In the genomic region with DNA sequence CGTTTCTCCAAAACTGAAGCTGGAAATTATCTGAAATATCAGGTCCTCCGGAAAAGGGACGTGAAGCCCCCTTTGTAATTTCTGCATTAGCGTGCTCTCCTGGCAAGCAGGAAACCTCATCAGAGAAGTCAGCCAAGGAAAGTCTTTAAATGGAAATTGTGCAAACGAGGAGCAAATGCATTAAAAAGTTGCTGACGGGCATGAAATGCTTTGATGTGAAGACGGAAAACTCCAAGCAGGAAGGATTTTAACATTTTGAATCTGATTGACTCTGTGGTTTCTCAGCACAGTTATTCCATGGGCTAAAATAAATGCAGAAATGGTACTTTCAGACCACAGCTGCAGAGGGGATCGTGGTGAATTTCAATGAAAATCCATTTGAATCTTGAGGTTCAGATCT, we compare ENCODE assay signal across 27 cellular contexts.
DNase-seq lines count a peak whose midpoint lies in the region; ATAC-seq and TF ChIP-seq lines count a peak whose summit lies in the region.
"Had no signal": no experiment of that assay in that cellular context is flagged by ENCODE, and none has a peak within 500 bp of the region (broad histone marks: within the 10 kb centered on the region; RNA-seq: fewer than 3 reads in every experiment).

No MANE protein-coding gene starts in this region.

- H3K9ac ChIP-seq in DND-41 (ENCODE audit: low read depth, low read length), result no peak overlapping the region
- no peak overlapping the region for H3K9ac ChIP-seq in neural progenitor cell

- peak; percentile 29; the same call in 1 of the 3 replicates for ATAC-seq in DND-41 (ENCODE audit: insufficient read depth, low read depth)
- no peak for ATAC-seq in GM21360 (IDR thresholded peaks at IDR 0.05; ENCODE audit: unreplicated experiment)
- ATAC-seq in GM18861 (IDR thresholded peaks at IDR 0.05; ENCODE audit: unreplicated experiment), result no peak
- ATAC-seq: activated CD4-positive, alpha-beta T cell treated with anti-CD3 and anti-CD28 coated beads for 36 hours had no signal

- H3K36me3 ChIP-seq in DND-41 (ENCODE audit: insufficient read depth, low read length), result no peaks in the 10 kb centered on the region
- H3K36me3 ChIP-seq in neural progenitor cell, result no peaks in the 10 kb centered on the region
- H3K36me3 ChIP-seq: adrenal gland, esophagus squamous epithelium, thoracic aorta, vagina had no signal

- H3K27ac ChIP-seq in DND-41 (ENCODE audit: low read length) (no peak overlapping the region), neural progenitor cell (no peak overlapping the region)
- H3K27ac ChIP-seq: adrenal gland, esophagus squamous epithelium, PC-9, thoracic aorta, vagina had no signal

- H3K27ac Mint-ChIP-seq in chondrocyte (ENCODE audit: unreplicated experiment) (no peak overlapping the region), neural progenitor cell (no peak overlapping the region)
- H3K27ac Mint-ChIP-seq: activated CD4-positive, alpha-beta T cell treated with anti-CD3 and anti-CD28 coated beads for 36 hours; endodermal cell; memory B cell had no signal

- DNase-seq in DND-41, result no peak
- peak; percentile 32 for DNase-seq in MV-4-11 (lab: John Stamatoyannopoulos, UW)
- DNase-seq in chondrocyte (ENCODE audit: low spot score), result no peak
- DNase-seq in neural progenitor cell (ENCODE audit: low spot score), result no peak
- no peak for DNase-seq in SK-N-DZ (ENCODE audit: low spot score)
- no peak for DNase-seq in SIG-M5 (lab: John Stamatoyannopoulos, UW)
- DNase-seq: activated CD4-positive, alpha-beta T cell treated with anti-CD3 and anti-CD28 coated beads for 36 hours; activated T-cell treated with anti-CD3 and anti-CD28 coated beads, Interleukin-2, amount 50 U/mL, for 1 hour; adrenal gland; Calu3; endodermal cell; esophagus squamous epithelium; IMR-90; MM.1S; NCI-H1694; NCI-H2171 treated with DMSO at 0.1 percent for 48 hours; NCI-H524; PC-9; stimulated activated CD4-positive, alpha-beta T cell treated with anti-CD3 and anti-CD28 coated beads, Interleukin-12 subunit alpha, Interleukin-12 subunit beta, amount 100 ng/mL, for 4 hours; stimulated activated CD4-positive, alpha-beta T cell treated with anti-CD3 and anti-CD28 coated beads, Interleukin-4, amount 100 ng/mL, for 24 hours; stimulated activated naive CD4-positive, alpha-beta T cell had no signal

- H3K4me1 ChIP-seq in DND-41 (ENCODE audit: insufficient read depth, low read length), result peaks cover 12% of the 10 kb centered on the region
- peaks cover 3% of the 10 kb centered on the region for H3K4me1 ChIP-seq in neural progenitor cell
- H3K4me1 ChIP-seq: adrenal gland had no signal

- no peak for TF ChIP-seq CTCF in DND-41 (IDR thresholded peaks at IDR 0.05; ENCODE audit: borderline replicate concordance, extremely low read depth, low read length, poor library complexity, severe bottlenecking)
- no peak for TF ChIP-seq CTCF in chondrocyte (IDR thresholded peaks at IDR 0.05)
- no peak for TF ChIP-seq CTCF in neural progenitor cell (IDR thresholded peaks at IDR 0.05)

- H3F3A ChIP-seq in neural progenitor cell (ENCODE audit: low read depth), result no peaks in the 10 kb centered on the region

- H3K79me2 ChIP-seq in DND-41 (ENCODE audit: insufficient read depth, low read length) (no peaks in the 10 kb centered on the region), neural progenitor cell (ENCODE audit: low read depth) (no peaks in the 10 kb centered on the region)

- H3K9me3 Mint-ChIP-seq in chondrocyte (ENCODE audit: low read depth) (peaks cover 15% of the 10 kb centered on the region), neural progenitor cell (peaks cover 6% of the 10 kb centered on the region)

- H3K27me3 Mint-ChIP-seq in chondrocyte (ENCODE audit: low read depth), result no peaks in the 10 kb centered on the region
- no peaks in the 10 kb centered on the region for H3K27me3 Mint-ChIP-seq in neural progenitor cell (ENCODE audit: insufficient read depth, low read depth)
- H3K27me3 Mint-ChIP-seq: activated CD4-positive, alpha-beta T cell treated with anti-CD3 and anti-CD28 coated beads for 36 hours; memory B cell had no signal

- H2AFZ ChIP-seq in DND-41 (ENCODE audit: low read depth, low read length) (no peak overlapping the region), neural progenitor cell (replicated peaks) (peak overlapping the region; percentile 19)
- H2AFZ ChIP-seq: PC-9 had no signal

- H3K36me3 Mint-ChIP-seq in chondrocyte (ENCODE audit: low read depth), result peaks cover 6% of the 10 kb centered on the region
- peaks cover 3% of the 10 kb centered on the region for H3K36me3 Mint-ChIP-seq in neural progenitor cell
- H3K36me3 Mint-ChIP-seq: CD14-positive monocyte, memory B cell had no signal

- no peak overlapping the region for H3K4me3 ChIP-seq in DND-41 (ENCODE audit: low read depth in 1 of 2, low read length in 2 of 2)
- no peak overlapping the region for H3K4me3 ChIP-seq in neural progenitor cell
- H3K4me3 ChIP-seq: adrenal gland, esophagus squamous epithelium, PC-9, thoracic aorta had no signal

- H3K27me3 ChIP-seq in DND-41 (ENCODE audit: insufficient read depth, low read length, poor library complexity) (no peaks in the 10 kb centered on the region), neural progenitor cell (no peaks in the 10 kb centered on the region)
- H3K27me3 ChIP-seq: adrenal gland, vagina had no signal

- H3K4me2 ChIP-seq in DND-41 (ENCODE audit: insufficient read depth, low read length) (no peak overlapping the region), neural progenitor cell (no peak overlapping the region)
- H3K4me2 ChIP-seq: PC-9 had no signal

- peaks cover 8% of the 10 kb centered on the region for H3K4me1 Mint-ChIP-seq in chondrocyte (ENCODE audit: low read depth)
- peaks cover 20% of the 10 kb centered on the region for H3K4me1 Mint-ChIP-seq in neural progenitor cell

- H4K20me1 ChIP-seq in DND-41 (ENCODE audit: insufficient read depth, low read length) (no peaks in the 10 kb centered on the region), neural progenitor cell (ENCODE audit: low read depth) (no peaks in the 10 kb centered on the region)

- H3K9me3 ChIP-seq in DND-41 (ENCODE audit: insufficient read depth, low read length, severe bottlenecking), result no peaks in the 10 kb centered on the region
- H3K9me3 ChIP-seq in neural progenitor cell (ENCODE audit: low read depth), result no peaks in the 10 kb centered on the region
- H3K9me3 ChIP-seq: adrenal gland, esophagus squamous epithelium, thoracic aorta, vagina had no signal

- H3K4me3 Mint-ChIP-seq in chondrocyte (ENCODE audit: unreplicated experiment), result peak overlapping the region; percentile 23
- no peak overlapping the region for H3K4me3 Mint-ChIP-seq in neural progenitor cell
- H3K4me3 Mint-ChIP-seq: activated CD4-positive, alpha-beta T cell treated with anti-CD3 and anti-CD28 coated beads for 36 hours; endodermal cell; memory B cell had no signal
